ENCODE assay signal across 9 cellular contexts in genomic region chr2:38599706-38600105, GRCh38. TPM values are rescaled to one million over a fixed set of nuclear protein-coding genes. Genes with fewer than 3 reads are reported as not detected.
DNase-seq lines count a peak whose midpoint lies in the region; ATAC-seq and TF ChIP-seq lines count a peak whose summit lies in the region.
"Had no signal": no experiment of that assay in that cellular context is flagged by ENCODE, and none has a peak within 500 bp of the region (broad histone marks: within the 10 kb centered on the region; RNA-seq: fewer than 3 reads in every experiment).

No MANE protein-coding gene starts in this region.

- H3K27ac Mint-ChIP-seq in activated naive CD8-positive, alpha-beta T cell treated with anti-CD3 and anti-CD28 coated beads, Interleukin-2, amount 10 ng/mL, durations not matched to agents 7 days and 5 days, result no peak overlapping the region

- intact Hi-C loops in cardiac septum (cut with DNase I) (loop anchor here (5.0 kb wide), 1 partner anchor 68 kb away; the partner anchor contains the start of gene GALM), head of caudate nucleus (cut with DNase I) (loop anchor here (5.0 to 10.0 kb wide), 3 partner anchors 65 to 525 kb away; partner anchors contain the start of genes ATL2, GALM and SOS1)

- TF ChIP-seq EP300 in upper lobe of left lung (IDR thresholded peaks at IDR 0.05) (no peak), tibial nerve (IDR thresholded peaks at IDR 0.05) (no peak)

- H3K27ac ChIP-seq in right atrium auricular region (peak overlapping the region; percentile 97 to 99), upper lobe of left lung (peak overlapping the region in 3 of 4 donors; percentile 4 to 99 (median 29)), tibial nerve (peak overlapping the region in 1 of 4 donors; percentile 98)

- no peaks in the 10 kb centered on the region for H3K9me3 Mint-ChIP-seq in activated naive CD8-positive, alpha-beta T cell treated with anti-CD3 and anti-CD28 coated beads, Interleukin-2, amount 10 ng/mL, durations not matched to agents 7 days and 5 days

- H3K27me3 ChIP-seq in right atrium auricular region (no peaks in the 10 kb centered on the region), upper lobe of left lung (no peaks in the 10 kb centered on the region), tibial nerve (no peaks in the 10 kb centered on the region)

- no peak for ATAC-seq in activated naive CD8-positive, alpha-beta T cell treated with anti-CD3 and anti-CD28 coated beads, Interleukin-2, amount 10 ng/mL, durations not matched to agents 7 days and 5 days (ENCODE audit: low read depth)
- ATAC-seq in upper lobe of left lung (ENCODE audit: low FRiP score in 2 of 2) (no peak), HG02938 (IDR thresholded peaks at IDR 0.05; ENCODE audit: unreplicated experiment) (no peak)

- H3K36me3 Mint-ChIP-seq in activated naive CD8-positive, alpha-beta T cell treated with anti-CD3 and anti-CD28 coated beads, Interleukin-2, amount 10 ng/mL, durations not matched to agents 7 days and 5 days, result peaks cover 11% of the 10 kb centered on the region

- no peak for DNase-seq in right atrium auricular region (ENCODE audit: low spot score)
- DNase-seq in cardiac septum (ENCODE audit: low spot score), result no peak
- DNase-seq in activated naive CD8-positive, alpha-beta T cell treated with anti-CD3 and anti-CD28 coated beads, Interleukin-2, amount 10 ng/mL, durations not matched to agents 7 days and 5 days, result no peak
- peak; percentile 30 for DNase-seq in left kidney (ENCODE audit: low read depth, low spot score)
- no peak for DNase-seq in upper lobe of left lung
- no peak for DNase-seq in tibial nerve (ENCODE audit: low spot score in 2 of 2)
- DNase-seq in head of caudate nucleus, result no peak
- DNase-seq: activated effector memory CD4-positive, alpha-beta T cell treated with Interleukin-2 at 50 U/mL for 16 hours had no signal

- no peaks in the 10 kb centered on the region for H3K36me3 ChIP-seq in right atrium auricular region
- H3K36me3 ChIP-seq in upper lobe of left lung, result no peaks in the 10 kb centered on the region
- no peaks in the 10 kb centered on the region for H3K36me3 ChIP-seq in tibial nerve

- H3K4me3 Mint-ChIP-seq in activated naive CD8-positive, alpha-beta T cell treated with anti-CD3 and anti-CD28 coated beads, Interleukin-2, amount 10 ng/mL, durations not matched to agents 7 days and 5 days, result peak overlapping the region; percentile 25

- H3K4me1 Mint-ChIP-seq in activated naive CD8-positive, alpha-beta T cell treated with anti-CD3 and anti-CD28 coated beads, Interleukin-2, amount 10 ng/mL, durations not matched to agents 7 days and 5 days, result peaks cover 45% of the 10 kb centered on the region

- 19 to 20% methylated on average over 4 of the region's 4 CpGs for whole genome bisulfite sequencing in upper lobe of left lung, 2 donors
- 24 to 38% methylated on average over 4 of the region's 4 CpGs for WGBS in tibial nerve, 2 donors

- TF ChIP-seq CTCF in right atrium auricular region (IDR thresholded peaks at IDR 0.05) (no peak), upper lobe of left lung (IDR thresholded peaks at IDR 0.05) (no peak), tibial nerve (IDR thresholded peaks at IDR 0.05) (no peak)

- peak overlapping the region in 1 of 2 donors; percentile 89 for H3K4me3 ChIP-seq in right atrium auricular region
- peak overlapping the region in 2 of 4 donors; percentile 65 to 86 for H3K4me3 ChIP-seq in upper lobe of left lung
- H3K4me3 ChIP-seq in tibial nerve, result peak overlapping the region in 1 of 4 donors; percentile 82

- TF ChIP-seq POLR2A in upper lobe of left lung (IDR thresholded peaks at IDR 0.05), result no peak
- TF ChIP-seq POLR2A in tibial nerve (IDR thresholded peaks at IDR 0.05), result no peak

- H3K9me3 ChIP-seq in right atrium auricular region, result no peaks in the 10 kb centered on the region
- H3K9me3 ChIP-seq in upper lobe of left lung, result no peaks in the 10 kb centered on the region
- H3K9me3 ChIP-seq in tibial nerve, result no peaks in the 10 kb centered on the region

- POLR2A ChIA-PET in activated naive CD8-positive, alpha-beta T cell treated with anti-CD3 and anti-CD28 coated beads, Interleukin-2, amount 10 ng/mL, durations not matched to agents 7 days and 5 days (lab: Charles Lee), result interaction anchor here (1.5 kb wide), 1 partner anchor 152 kb away, joined by 13 read pairs; the partner anchor contains the start of gene SRSF7

- no peaks in the 10 kb centered on the region for H3K27me3 Mint-ChIP-seq in activated naive CD8-positive, alpha-beta T cell treated with anti-CD3 and anti-CD28 coated beads, Interleukin-2, amount 10 ng/mL, durations not matched to agents 7 days and 5 days

- H3K4me1 ChIP-seq in right atrium auricular region, result peaks cover 0 to 57% of the 10 kb centered on the region in 2 donors
- H3K4me1 ChIP-seq in upper lobe of left lung, result peaks cover 41 to 64% (median 46%) of the 10 kb centered on the region in 4 donors
- peaks cover 0 to 61% (median 40%) of the 10 kb centered on the region in 4 donors for H3K4me1 ChIP-seq in tibial nerve

RNA-seq across cellular contexts. Expression of gene HNRNPLL, which starts 3.0 kb away (rescaled TPM):
- 10 to 100 TPM; 17.8 to 19.1 TPM for total RNA-seq in right atrium auricular region
- total RNA-seq in cardiac septum, result 25.1 TPM
- total RNA-seq in activated naive CD8-positive, alpha-beta T cell treated with anti-CD3 and anti-CD28 coated beads, Interleukin-2, amount 10 ng/mL, durations not matched to agents 7 days and 5 days, result 10 to 100 TPM; 50.5 to 63.0 TPM
- total RNA-seq in upper lobe of left lung, result 10 to 100 TPM; 41.0 to 71.3 (median 46.2) TPM
- total RNA-seq in tibial nerve, result 10 to 100 TPM; 49.5 to 62.5 (median 53.5) TPM
